In the genomic region with DNA sequence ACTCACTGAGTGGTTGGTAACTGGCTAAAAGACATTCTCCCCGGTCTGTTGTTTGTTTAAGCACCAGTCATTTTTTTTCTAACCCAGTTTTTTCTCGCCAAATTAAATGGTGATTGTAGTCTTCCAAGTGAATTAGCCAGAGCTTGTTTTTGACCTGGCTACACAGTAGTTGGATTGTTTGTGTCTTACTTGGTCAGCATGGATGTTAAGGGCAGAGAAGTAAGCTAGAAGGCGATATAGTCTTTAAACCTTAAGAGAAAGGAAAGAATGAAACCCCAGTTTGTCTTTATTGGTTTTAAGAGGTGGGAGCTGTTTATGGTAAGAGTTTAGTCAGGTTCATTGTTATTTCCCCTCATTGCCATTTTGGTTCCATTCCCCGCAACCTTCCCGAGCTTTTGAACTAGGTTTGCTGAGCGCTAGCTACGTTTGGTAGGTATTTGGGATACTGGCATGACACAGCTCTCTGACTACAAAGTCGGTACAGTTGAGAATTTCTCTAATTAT, we compare ENCODE assay signal across 1 cellular context.
TF ChIP-seq lines count a peak whose summit lies in the region.

No MANE protein-coding gene starts in this region.

TF ChIP-seq in HepG2, 621 proteins besides CTCF, POLR2A, EP300 and RAD21 (continued from another document and continues in another):
- no peak for TF ChIP-seq ZNF589 (CRISPR knock-in tag; conservative IDR thresholded peaks at IDR 0.05)
- TF ChIP-seq ZNF317 (CRISPR knock-in tag; IDR thresholded peaks at IDR 0.05) = peak; percentile 72
- TF ChIP-seq ZNF33B (CRISPR knock-in tag; IDR thresholded peaks at IDR 0.05) = no peak
- TF ChIP-seq, protein P1, sequence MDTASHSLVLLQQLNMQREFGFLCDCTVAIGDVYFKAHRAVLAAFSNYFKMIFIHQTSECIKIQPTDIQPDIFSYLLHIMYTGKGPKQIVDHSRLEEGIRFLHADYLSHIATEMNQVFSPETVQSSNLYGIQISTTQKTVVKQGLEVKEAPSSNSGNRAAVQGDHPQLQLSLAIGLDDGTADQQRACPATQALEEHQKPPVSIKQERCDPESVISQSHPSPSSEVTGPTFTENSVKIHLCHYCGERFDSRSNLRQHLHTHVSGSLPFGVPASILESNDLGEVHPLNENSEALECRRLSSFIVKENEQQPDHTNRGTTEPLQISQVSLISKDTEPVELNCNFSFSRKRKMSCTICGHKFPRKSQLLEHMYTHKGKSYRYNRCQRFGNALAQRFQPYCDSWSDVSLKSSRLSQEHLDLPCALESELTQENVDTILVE (CRISPR knock-in tag; IDR thresholded peaks at IDR 0.05) = 0 out of 2 replicates have a peak, but pooled peaks have one; percentile 20
- TF ChIP-seq, protein P2, sequence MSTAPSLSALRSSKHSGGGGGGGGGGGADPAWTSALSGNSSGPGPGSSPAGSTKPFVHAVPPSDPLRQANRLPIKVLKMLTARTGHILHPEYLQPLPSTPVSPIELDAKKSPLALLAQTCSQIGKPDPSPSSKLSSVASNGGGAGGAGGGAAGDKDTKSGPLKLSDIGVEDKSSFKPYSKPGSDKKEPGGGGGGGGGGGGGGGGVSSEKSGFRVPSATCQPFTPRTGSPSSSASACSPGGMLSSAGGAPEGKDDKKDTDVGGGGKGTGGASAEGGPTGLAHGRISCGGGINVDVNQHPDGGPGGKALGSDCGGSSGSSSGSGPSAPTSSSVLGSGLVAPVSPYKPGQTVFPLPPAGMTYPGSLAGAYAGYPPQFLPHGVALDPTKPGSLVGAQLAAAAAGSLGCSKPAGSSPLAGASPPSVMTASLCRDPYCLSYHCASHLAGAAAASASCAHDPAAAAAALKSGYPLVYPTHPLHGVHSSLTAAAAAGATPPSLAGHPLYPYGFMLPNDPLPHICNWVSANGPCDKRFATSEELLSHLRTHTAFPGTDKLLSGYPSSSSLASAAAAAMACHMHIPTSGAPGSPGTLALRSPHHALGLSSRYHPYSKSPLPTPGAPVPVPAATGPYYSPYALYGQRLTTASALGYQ (CRISPR knock-in tag; IDR thresholded peaks at IDR 0.05) = no peak
- TF ChIP-seq HNF4A (CRISPR knock-in tag; IDR thresholded peaks at IDR 0.05) = no peak
- TF ChIP-seq ZBTB20 (CRISPR knock-in tag; IDR thresholded peaks at IDR 0.05; ENCODE audit: borderline replicate concordance, low read depth) = no peak
- TF ChIP-seq ZNF660 (CRISPR knock-in tag; IDR thresholded peaks at IDR 0.05; ENCODE audit: borderline replicate concordance, low read depth) = no peak
- TF ChIP-seq KDM6A (CRISPR knock-in tag; IDR thresholded peaks at IDR 0.05; ENCODE audit: low read depth) = no peak
- TF ChIP-seq ZBTB43 (CRISPR knock-in tag; conservative IDR thresholded peaks at IDR 0.05) = no peak
- no peak for TF ChIP-seq PBX3 (CRISPR knock-in tag; IDR thresholded peaks at IDR 0.05; ENCODE audit: borderline replicate concordance)
- no peak for TF ChIP-seq ARNTL (CRISPR knock-in tag; IDR thresholded peaks at IDR 0.05)
- TF ChIP-seq SAP130 (CRISPR knock-in tag; IDR thresholded peaks at IDR 0.05; ENCODE audit: low read depth) = peak; percentile 49
- no peak for TF ChIP-seq SP2 (CRISPR knock-in tag; IDR thresholded peaks at IDR 0.05)
- no peak for TF ChIP-seq ZNF329 (CRISPR knock-in tag; IDR thresholded peaks at IDR 0.05; ENCODE audit: low read depth)
- no peak for TF ChIP-seq CENPX (CRISPR knock-in tag; IDR thresholded peaks at IDR 0.05)
- TF ChIP-seq, protein P3, sequence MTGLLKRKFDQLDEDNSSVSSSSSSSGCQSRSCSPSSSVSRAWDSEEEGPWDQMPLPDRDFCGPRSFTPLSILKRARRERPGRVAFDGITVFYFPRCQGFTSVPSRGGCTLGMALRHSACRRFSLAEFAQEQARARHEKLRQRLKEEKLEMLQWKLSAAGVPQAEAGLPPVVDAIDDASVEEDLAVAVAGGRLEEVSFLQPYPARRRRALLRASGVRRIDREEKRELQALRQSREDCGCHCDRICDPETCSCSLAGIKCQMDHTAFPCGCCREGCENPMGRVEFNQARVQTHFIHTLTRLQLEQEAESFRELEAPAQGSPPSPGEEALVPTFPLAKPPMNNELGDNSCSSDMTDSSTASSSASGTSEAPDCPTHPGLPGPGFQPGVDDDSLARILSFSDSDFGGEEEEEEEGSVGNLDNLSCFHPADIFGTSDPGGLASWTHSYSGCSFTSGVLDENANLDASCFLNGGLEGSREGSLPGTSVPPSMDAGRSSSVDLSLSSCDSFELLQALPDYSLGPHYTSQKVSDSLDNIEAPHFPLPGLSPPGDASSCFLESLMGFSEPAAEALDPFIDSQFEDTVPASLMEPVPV (CRISPR knock-in tag; IDR thresholded peaks at IDR 0.05) = no peak
- no peak for TF ChIP-seq TAF15 (IDR thresholded peaks at IDR 0.05; ENCODE audit: low read depth, low read length, poor library complexity, severe bottlenecking)
- no peak for TF ChIP-seq DNMT1 (CRISPR knock-in tag; IDR thresholded peaks at IDR 0.05)
- TF ChIP-seq ZNF816 (CRISPR knock-in tag; IDR thresholded peaks at IDR 0.05; ENCODE audit: borderline replicate concordance) = no peak
- TF ChIP-seq TRIM22 (IDR thresholded peaks at IDR 0.05) = no peak
- TF ChIP-seq HDAC2 (CRISPR knock-in tag; IDR thresholded peaks at IDR 0.05) = 0 out of 2 replicates have a peak, but pooled peaks have one; percentile 9
- no peak for TF ChIP-seq DDIT3 (CRISPR knock-in tag; IDR thresholded peaks at IDR 0.05)
- no peak for TF ChIP-seq ISX (CRISPR knock-in tag; conservative IDR thresholded peaks at IDR 0.05)
- TF ChIP-seq ZBTB21 (CRISPR knock-in tag; IDR thresholded peaks at IDR 0.05) = no peak
- TF ChIP-seq THAP7 (CRISPR knock-in tag; IDR thresholded peaks at IDR 0.05) = no peak
- peak; percentile 39; the same call in 1 of the 2 replicates for TF ChIP-seq PPARG (CRISPR knock-in tag; conservative IDR thresholded peaks at IDR 0.05)
- no peak for TF ChIP-seq ZNF7 (CRISPR knock-in tag; IDR thresholded peaks at IDR 0.05)
- TF ChIP-seq ADNP (CRISPR knock-in tag; IDR thresholded peaks at IDR 0.05) = no peak
- TF ChIP-seq BCL6 (CRISPR knock-in tag; IDR thresholded peaks at IDR 0.05) = no peak
- TF ChIP-seq HOXD1 (CRISPR knock-in tag; IDR thresholded peaks at IDR 0.05) = no peak
- TF ChIP-seq, protein P4, sequence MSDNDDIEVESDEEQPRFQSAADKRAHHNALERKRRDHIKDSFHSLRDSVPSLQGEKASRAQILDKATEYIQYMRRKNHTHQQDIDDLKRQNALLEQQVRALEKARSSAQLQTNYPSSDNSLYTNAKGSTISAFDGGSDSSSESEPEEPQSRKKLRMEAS (IDR thresholded peaks at IDR 0.05) = no peak
- no peak for TF ChIP-seq SIX4 (CRISPR knock-in tag; IDR thresholded peaks at IDR 0.05)
- no peak for TF ChIP-seq GATA4 (IDR thresholded peaks at IDR 0.05; ENCODE audit: borderline replicate concordance, low read depth)
- peak; percentile 54 for TF ChIP-seq RBFOX2 (IDR thresholded peaks at IDR 0.05; ENCODE audit: low read depth, low read length)
- TF ChIP-seq THRA (CRISPR knock-in tag; IDR thresholded peaks at IDR 0.05; ENCODE audit: borderline replicate concordance) = no peak
- peak; percentile 67; the same call in 1 of the 2 replicates for TF ChIP-seq CEBPB (IDR thresholded peaks at IDR 0.05; ENCODE audit: borderline replicate concordance, low read depth, low read length)
- TF ChIP-seq ZNF792 (CRISPR knock-in tag; IDR thresholded peaks at IDR 0.05) = 0 out of 2 replicates have a peak, but pooled peaks have one; percentile 8
- no peak; the same call in 1 of the 2 replicates for TF ChIP-seq ZSCAN9 (CRISPR knock-in tag; IDR thresholded peaks at IDR 0.05; ENCODE audit: borderline replicate concordance)
- TF ChIP-seq ZNF441 (CRISPR knock-in tag; IDR thresholded peaks at IDR 0.05; ENCODE audit: borderline replicate concordance) = no peak
- TF ChIP-seq, protein P5, sequence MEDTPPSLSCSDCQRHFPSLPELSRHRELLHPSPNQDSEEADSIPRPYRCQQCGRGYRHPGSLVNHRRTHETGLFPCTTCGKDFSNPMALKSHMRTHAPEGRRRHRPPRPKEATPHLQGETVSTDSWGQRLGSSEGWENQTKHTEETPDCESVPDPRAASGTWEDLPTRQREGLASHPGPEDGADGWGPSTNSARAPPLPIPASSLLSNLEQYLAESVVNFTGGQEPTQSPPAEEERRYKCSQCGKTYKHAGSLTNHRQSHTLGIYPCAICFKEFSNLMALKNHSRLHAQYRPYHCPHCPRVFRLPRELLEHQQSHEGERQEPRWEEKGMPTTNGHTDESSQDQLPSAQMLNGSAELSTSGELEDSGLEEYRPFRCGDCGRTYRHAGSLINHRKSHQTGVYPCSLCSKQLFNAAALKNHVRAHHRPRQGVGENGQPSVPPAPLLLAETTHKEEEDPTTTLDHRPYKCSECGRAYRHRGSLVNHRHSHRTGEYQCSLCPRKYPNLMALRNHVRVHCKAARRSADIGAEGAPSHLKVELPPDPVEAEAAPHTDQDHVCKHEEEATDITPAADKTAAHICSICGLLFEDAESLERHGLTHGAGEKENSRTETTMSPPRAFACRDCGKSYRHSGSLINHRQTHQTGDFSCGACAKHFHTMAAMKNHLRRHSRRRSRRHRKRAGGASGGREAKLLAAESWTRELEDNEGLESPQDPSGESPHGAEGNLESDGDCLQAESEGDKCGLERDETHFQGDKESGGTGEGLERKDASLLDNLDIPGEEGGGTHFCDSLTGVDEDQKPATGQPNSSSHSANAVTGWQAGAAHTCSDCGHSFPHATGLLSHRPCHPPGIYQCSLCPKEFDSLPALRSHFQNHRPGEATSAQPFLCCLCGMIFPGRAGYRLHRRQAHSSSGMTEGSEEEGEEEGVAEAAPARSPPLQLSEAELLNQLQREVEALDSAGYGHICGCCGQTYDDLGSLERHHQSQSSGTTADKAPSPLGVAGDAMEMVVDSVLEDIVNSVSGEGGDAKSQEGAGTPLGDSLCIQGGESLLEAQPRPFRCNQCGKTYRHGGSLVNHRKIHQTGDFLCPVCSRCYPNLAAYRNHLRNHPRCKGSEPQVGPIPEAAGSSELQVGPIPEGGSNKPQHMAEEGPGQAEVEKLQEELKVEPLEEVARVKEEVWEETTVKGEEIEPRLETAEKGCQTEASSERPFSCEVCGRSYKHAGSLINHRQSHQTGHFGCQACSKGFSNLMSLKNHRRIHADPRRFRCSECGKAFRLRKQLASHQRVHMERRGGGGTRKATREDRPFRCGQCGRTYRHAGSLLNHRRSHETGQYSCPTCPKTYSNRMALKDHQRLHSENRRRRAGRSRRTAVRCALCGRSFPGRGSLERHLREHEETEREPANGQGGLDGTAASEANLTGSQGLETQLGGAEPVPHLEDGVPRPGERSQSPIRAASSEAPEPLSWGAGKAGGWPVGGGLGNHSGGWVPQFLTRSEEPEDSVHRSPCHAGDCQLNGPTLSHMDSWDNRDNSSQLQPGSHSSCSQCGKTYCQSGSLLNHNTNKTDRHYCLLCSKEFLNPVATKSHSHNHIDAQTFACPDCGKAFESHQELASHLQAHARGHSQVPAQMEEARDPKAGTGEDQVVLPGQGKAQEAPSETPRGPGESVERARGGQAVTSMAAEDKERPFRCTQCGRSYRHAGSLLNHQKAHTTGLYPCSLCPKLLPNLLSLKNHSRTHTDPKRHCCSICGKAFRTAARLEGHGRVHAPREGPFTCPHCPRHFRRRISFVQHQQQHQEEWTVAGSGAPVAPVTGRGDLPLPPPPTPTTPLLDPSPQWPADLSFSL (CRISPR knock-in tag; IDR thresholded peaks at IDR 0.05) = no peak
